ENCODE assay signal across 1 cellular context in the genomic region with DNA sequence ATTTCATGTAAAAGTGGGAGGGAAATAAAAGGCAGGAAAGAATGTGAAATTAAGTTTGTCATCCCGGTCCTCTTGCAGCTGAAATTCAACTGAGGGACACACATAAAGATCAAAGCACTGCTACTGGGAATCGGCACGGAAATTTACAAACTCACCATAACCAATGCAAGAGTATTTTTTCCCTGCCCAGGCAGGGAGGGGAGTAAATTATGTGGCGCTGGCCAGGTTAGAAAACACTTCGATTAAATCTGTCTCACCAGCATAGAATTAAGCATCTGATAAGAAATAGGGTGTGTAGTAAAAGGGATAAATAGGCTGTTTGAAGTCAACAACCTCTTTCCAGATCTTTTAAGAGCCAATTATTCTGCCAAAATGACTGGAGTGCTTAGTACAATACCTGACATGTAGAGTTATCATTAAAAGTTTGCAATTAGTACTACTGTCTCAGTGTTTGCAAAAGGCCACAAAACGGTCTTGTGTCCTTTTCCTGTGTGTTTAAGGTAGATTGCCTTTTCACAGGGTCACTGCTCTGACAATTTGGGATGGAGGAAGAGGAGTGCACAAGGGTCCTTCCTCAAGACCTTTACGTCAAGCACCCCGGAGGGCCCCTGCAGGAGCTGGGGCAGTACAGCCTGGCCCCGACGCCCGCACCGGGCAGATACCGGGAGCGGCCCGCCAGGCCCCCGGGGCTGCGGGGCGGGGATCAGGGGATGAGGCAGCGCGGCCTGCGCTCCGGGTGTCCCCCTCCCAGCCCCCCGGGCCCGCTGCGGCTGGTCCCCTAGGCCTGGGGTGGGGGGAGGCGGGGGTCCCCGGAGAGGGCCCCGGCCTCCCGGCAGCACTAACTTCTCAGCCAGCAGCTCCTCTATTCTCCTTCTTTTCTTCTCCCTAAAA.
TF ChIP-seq lines count a peak whose summit lies in the region.

No MANE protein-coding gene starts in this region.

TF ChIP-seq in GM12878, 131 proteins besides CTCF, POLR2A, EP300 and RAD21:
- TF ChIP-seq CHD1 (IDR thresholded peaks at IDR 0.05; ENCODE audit: low read depth, low read length): 0 out of 2 replicates have a peak, but pooled peaks have one; percentile 73
- no peak; a peak in 1 of 4 replicates for TF ChIP-seq IKZF2 (IDR thresholded peaks at IDR 0.05)
- TF ChIP-seq TCF7 (IDR thresholded peaks at IDR 0.05; ENCODE audit: borderline replicate concordance): 0 out of 2 replicates have a peak, but pooled peaks have one; percentile 16
- TF ChIP-seq, protein P1, sequence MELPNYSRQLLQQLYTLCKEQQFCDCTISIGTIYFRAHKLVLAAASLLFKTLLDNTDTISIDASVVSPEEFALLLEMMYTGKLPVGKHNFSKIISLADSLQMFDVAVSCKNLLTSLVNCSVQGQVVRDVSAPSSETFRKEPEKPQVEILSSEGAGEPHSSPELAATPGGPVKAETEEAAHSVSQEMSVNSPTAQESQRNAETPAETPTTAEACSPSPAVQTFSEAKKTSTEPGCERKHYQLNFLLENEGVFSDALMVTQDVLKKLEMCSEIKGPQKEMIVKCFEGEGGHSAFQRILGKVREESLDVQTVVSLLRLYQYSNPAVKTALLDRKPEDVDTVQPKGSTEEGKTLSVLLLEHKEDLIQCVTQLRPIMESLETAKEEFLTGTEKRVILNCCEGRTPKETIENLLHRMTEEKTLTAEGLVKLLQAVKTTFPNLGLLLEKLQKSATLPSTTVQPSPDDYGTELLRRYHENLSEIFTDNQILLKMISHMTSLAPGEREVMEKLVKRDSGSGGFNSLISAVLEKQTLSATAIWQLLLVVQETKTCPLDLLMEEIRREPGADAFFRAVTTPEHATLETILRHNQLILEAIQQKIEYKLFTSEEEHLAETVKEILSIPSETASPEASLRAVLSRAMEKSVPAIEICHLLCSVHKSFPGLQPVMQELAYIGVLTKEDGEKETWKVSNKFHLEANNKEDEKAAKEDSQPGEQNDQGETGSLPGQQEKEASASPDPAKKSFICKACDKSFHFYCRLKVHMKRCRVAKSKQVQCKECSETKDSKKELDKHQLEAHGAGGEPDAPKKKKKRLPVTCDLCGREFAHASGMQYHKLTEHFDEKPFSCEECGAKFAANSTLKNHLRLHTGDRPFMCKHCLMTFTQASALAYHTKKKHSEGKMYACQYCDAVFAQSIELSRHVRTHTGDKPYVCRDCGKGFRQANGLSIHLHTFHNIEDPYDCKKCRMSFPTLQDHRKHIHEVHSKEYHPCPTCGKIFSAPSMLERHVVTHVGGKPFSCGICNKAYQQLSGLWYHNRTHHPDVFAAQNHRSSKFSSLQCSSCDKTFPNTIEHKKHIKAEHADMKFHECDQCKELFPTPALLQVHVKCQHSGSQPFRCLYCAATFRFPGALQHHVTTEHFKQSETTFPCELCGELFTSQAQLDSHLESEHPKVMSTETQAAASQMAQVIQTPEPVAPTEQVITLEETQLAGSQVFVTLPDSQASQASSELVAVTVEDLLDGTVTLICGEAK (IDR thresholded peaks at IDR 0.05; ENCODE audit: borderline replicate concordance): no peak
- TF ChIP-seq CEBPB (IDR thresholded peaks at IDR 0.05; ENCODE audit: borderline replicate concordance in 1 of 2, low read depth in 2 of 2, low read length in 2 of 2): no peak
- 0 out of 2 replicates have a peak, but pooled peaks have one; percentile 3 for TF ChIP-seq PML (IDR thresholded peaks at IDR 0.05; ENCODE audit: low read length)
